1 cellular context compared by ENCODE assay signal in the genomic region with DNA sequence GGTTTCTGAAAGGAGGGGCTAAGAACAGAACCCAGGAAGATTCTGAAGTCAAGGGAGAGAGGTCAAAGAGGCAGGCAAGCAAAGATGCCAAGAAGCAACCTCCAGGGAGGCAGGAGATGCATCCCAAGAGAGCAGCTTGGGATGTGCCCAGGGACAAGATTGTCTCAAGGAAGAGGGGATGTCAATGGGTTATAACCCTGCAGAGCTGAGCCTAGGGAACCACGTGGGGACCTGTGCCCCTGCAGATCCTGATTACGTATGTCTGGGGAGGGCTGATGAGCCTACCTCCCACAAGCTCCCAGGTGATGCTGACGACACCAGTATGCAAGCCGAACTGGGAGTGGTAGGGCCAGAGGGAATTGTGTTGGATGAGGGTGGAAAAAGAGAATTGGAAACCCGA.
TF ChIP-seq lines count a peak whose summit lies in the region.

No MANE protein-coding gene starts in this region.

TF ChIP-seq in H1, 55 proteins besides CTCF, POLR2A, EP300 and RAD21:
- TF ChIP-seq TBP (IDR thresholded peaks at IDR 0.05; ENCODE audit: low read depth, low read length) (no peak), CBX5 (IDR thresholded peaks at IDR 0.05; ENCODE audit: low read depth, low read length) (no peak), RNF2 (IDR thresholded peaks at IDR 0.05; ENCODE audit: borderline replicate concordance, low read depth, low read length, missing control alignments, poor library complexity, severe bottlenecking) (no peak)
